23 cellular contexts compared by ENCODE assay signal in genomic region chr6:13679996-13680395, GRCh38.
"Had no signal": no experiment of that assay in that cellular context is flagged by ENCODE, and none has a peak within 500 bp of the region (broad histone marks: within the 10 kb centered on the region; RNA-seq: fewer than 3 reads in every experiment).

No MANE protein-coding gene starts in this region.

- H3K4me3 Mint-ChIP-seq: activated T-cell treated with anti-CD3 and anti-CD28 coated beads, Interleukin-2, amount 50 U/mL, for 24 hours; neural progenitor cell had no signal

- H3K27me3 Mint-ChIP-seq: activated T-cell treated with anti-CD3 and anti-CD28 coated beads, Interleukin-2, amount 50 U/mL, for 24 hours had no signal

- H3K9me3 ChIP-seq: gastrocnemius medialis, uterus had no signal

- H3K27me3 ChIP-seq: adrenal gland, breast epithelium, gastrocnemius medialis, heart left ventricle, neural progenitor cell, transverse colon, uterus had no signal

- H3K27ac Mint-ChIP-seq: neural progenitor cell had no signal

- H3K4me1 Mint-ChIP-seq: neural progenitor cell had no signal

- ATAC-seq: esophagus mucosa; gastrocnemius medialis; heart left ventricle; psoas muscle; right cardiac atrium; stimulated activated naive CD8-positive, alpha-beta T cell treated with anti-CD3 and anti-CD28 coated beads, Interleukin-15, Interleukin-2, amounts not matched to agents 100 U/mL and 50 U/mL, for 24 hours had no signal

- H3K4me1 ChIP-seq: breast epithelium, neural progenitor cell, uterus had no signal

- DNase-seq: activated CD4-positive, alpha-beta T cell treated with anti-CD3 and anti-CD28 coated beads for 1 hour; activated CD4-positive, alpha-beta T cell treated with anti-CD3 and anti-CD28 coated beads, Interleukin-2, amount 50 U/mL, for 48 hours; activated gamma-delta T cell treated with Interleukin-2 at 50 U/mL for 16 hours; activated T-cell treated with anti-CD3 and anti-CD28 coated beads, Interleukin-2, amount 50 U/mL, for 24 hours; adrenal gland; cerebellar nuclear complex; effector CD4-positive, alpha-beta T cell; gastrocnemius medialis; heart left ventricle; left ventricle myocardium inferior; mammary epithelial cell; midbrain; psoas muscle; right cardiac atrium; SK-N-SH; stimulated activated CD4-positive, alpha-beta T cell treated with anti-CD3 and anti-CD28 coated beads, Interleukin-2, amount 100 ng/mL, for 24 hours; stimulated activated naive CD8-positive, alpha-beta T cell treated with anti-CD3 and anti-CD28 coated beads, Interleukin-15, Interleukin-2, amounts not matched to agents 100 U/mL and 50 U/mL, for 24 hours; transverse colon; uterus; WERI-Rb-1 had no signal

- H3K27ac ChIP-seq: adrenal gland, breast epithelium, gastrocnemius medialis, heart left ventricle, left ventricle myocardium inferior, neural progenitor cell, psoas muscle, transverse colon, uterus, WERI-Rb-1 had no signal

- H3K4me3 ChIP-seq: adrenal gland, breast epithelium, gastrocnemius medialis, heart left ventricle, left ventricle myocardium inferior, neural progenitor cell, psoas muscle, transverse colon, uterus had no signal

- H3K36me3 ChIP-seq: adrenal gland, breast epithelium, gastrocnemius medialis, heart left ventricle, left ventricle myocardium inferior, transverse colon, uterus had no signal
